ENCODE assay signal across 1 cellular context in the genomic region with DNA sequence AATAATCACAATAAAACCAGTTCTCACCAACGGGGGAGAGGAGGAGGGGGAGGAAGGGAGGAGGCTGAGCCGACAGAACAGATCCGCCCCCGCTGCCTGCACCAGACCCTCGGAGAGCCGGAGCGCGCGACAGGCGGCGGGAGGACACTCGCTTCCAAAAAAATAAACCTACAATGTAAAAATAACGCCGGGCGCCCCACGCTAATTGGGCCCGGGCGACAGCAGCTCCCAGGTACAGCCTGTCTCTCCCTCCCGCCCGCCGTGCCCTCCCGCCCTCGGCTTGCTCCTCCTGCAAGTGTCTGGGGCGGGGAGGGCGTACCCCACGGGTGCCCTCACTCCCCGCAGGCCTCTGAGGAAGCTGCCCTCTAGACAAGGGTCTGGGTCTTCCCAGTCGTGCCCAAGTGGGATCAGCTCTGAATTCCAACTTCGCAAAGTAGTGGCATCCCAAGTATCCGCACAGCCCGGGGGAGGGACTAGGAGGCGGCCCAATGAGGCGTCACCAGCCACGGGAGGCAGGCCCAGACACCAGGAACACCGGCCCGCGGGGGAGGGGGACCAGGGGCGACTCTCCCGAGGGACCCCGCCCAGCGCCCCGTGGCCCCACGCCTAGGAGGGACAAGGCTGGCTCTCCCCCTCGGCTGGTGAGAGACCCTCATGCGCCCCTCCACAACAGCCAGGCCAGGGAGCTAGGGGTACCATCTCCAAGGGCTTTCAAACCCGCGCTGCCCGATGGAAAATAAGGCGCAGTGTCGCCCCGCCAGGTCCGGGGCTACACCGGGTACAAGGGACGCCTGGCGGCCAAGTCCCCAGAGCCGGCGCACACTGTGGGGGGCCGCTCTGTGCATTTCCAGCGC.
TF ChIP-seq lines count a peak whose summit lies in the region.

No MANE protein-coding gene starts in this region.

TF ChIP-seq in HepG2, 621 proteins besides CTCF, POLR2A, EP300 and RAD21 (continued from another document):
- TF ChIP-seq, protein P1, sequence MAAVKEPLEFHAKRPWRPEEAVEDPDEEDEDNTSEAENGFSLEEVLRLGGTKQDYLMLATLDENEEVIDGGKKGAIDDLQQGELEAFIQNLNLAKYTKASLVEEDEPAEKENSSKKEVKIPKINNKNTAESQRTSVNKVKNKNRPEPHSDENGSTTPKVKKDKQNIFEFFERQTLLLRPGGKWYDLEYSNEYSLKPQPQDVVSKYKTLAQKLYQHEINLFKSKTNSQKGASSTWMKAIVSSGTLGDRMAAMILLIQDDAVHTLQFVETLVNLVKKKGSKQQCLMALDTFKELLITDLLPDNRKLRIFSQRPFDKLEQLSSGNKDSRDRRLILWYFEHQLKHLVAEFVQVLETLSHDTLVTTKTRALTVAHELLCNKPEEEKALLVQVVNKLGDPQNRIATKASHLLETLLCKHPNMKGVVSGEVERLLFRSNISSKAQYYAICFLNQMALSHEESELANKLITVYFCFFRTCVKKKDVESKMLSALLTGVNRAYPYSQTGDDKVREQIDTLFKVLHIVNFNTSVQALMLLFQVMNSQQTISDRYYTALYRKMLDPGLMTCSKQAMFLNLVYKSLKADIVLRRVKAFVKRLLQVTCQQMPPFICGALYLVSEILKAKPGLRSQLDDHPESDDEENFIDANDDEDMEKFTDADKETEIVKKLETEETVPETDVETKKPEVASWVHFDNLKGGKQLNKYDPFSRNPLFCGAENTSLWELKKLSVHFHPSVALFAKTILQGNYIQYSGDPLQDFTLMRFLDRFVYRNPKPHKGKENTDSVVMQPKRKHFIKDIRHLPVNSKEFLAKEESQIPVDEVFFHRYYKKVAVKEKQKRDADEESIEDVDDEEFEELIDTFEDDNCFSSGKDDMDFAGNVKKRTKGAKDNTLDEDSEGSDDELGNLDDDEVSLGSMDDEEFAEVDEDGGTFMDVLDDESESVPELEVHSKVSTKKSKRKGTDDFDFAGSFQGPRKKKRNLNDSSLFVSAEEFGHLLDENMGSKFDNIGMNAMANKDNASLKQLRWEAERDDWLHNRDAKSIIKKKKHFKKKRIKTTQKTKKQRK (IDR thresholded peaks at IDR 0.05; ENCODE audit: low read length), result no peak
- TF ChIP-seq KLF12 (CRISPR knock-in tag; IDR thresholded peaks at IDR 0.05; ENCODE audit: borderline replicate concordance) (no peak; the same call in 1 of the 2 replicates), TAF15 (IDR thresholded peaks at IDR 0.05; ENCODE audit: low read depth, low read length, poor library complexity, severe bottlenecking) (no peak), FOXO1 (CRISPR knock-in tag; IDR thresholded peaks at IDR 0.05) (no peak), ZBTB7B (CRISPR knock-in tag; IDR thresholded peaks at IDR 0.05) (peak; percentile 48; the same call in 1 of the 2 replicates), GTF3A (CRISPR knock-in tag; conservative IDR thresholded peaks at IDR 0.05) (no peak), ZNF713 (CRISPR knock-in tag; IDR thresholded peaks at IDR 0.05) (no peak), MXD1 (CRISPR knock-in tag; IDR thresholded peaks at IDR 0.05) (no peak), GABPB1 (CRISPR knock-in tag; IDR thresholded peaks at IDR 0.05) (peak; percentile 46; the same call in 1 of the 2 replicates), TGIF2 (CRISPR knock-in tag; IDR thresholded peaks at IDR 0.05) (0 out of 2 replicates have a peak, but pooled peaks have one; percentile 42), ZNF430 (CRISPR knock-in tag; IDR thresholded peaks at IDR 0.05) (no peak), ZNF30 (CRISPR knock-in tag; IDR thresholded peaks at IDR 0.05) (no peak), ZNF260 (CRISPR knock-in tag; IDR thresholded peaks at IDR 0.05; ENCODE audit: borderline replicate concordance, low read depth) (no peak), TIGD3 (CRISPR knock-in tag; IDR thresholded peaks at IDR 0.05; ENCODE audit: borderline replicate concordance) (no peak), ZNF3 (CRISPR knock-in tag; IDR thresholded peaks at IDR 0.05) (no peak), EHMT2 (IDR thresholded peaks at IDR 0.05; ENCODE audit: borderline replicate concordance, low read depth, low read length) (no peak), TBX3 (IDR thresholded peaks at IDR 0.05; ENCODE audit: borderline replicate concordance) (no peak)
- TF ChIP-seq, protein P2, sequence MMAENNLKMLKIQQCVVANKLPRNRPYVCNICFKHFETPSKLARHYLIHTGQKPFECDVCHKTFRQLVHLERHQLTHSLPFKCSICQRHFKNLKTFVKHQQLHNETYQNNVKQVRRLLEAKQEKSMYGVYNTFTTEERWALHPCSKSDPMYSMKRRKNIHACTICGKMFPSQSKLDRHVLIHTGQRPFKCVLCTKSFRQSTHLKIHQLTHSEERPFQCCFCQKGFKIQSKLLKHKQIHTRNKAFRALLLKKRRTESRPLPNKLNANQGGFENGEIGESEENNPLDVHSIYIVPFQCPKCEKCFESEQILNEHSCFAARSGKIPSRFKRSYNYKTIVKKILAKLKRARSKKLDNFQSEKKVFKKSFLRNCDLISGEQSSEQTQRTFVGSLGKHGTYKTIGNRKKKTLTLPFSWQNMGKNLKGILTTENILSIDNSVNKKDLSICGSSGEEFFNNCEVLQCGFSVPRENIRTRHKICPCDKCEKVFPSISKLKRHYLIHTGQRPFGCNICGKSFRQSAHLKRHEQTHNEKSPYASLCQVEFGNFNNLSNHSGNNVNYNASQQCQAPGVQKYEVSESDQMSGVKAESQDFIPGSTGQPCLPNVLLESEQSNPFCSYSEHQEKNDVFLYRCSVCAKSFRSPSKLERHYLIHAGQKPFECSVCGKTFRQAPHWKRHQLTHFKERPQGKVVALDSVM (CRISPR knock-in tag; IDR thresholded peaks at IDR 0.05), result no peak
- TF ChIP-seq, protein P3, sequence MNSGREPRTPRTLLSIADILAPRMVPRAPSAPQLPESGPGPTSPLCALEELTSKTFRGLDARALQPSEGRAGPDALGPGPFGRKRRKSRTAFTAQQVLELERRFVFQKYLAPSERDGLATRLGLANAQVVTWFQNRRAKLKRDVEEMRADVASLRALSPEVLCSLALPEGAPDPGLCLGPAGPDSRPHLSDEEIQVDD (CRISPR knock-in tag; IDR thresholded peaks at IDR 0.05; ENCODE audit: borderline replicate concordance), result no peak
